ENCODE assay signal across 34 cellular contexts in genomic region chr13:109995578-109995977, GRCh38.
"Had no signal": no experiment of that assay in that cellular context is flagged by ENCODE, and none has a peak within 500 bp of the region (broad histone marks: within the 10 kb centered on the region; RNA-seq: fewer than 3 reads in every experiment).

No MANE protein-coding gene starts in this region.

- DNase-seq: Kasumi-1, MG63, MM.1S, NCI-H1048, NCI-H1092, NCI-H1092 treated with DMSO at 0.1 percent for 48 hours, NCI-H1105, NCI-H1105 treated with DMSO at 0.1 percent for 48 hours, NCI-H1417, NCI-H1417 treated with DMSO at 0.1 percent for 48 hours, NCI-H1436, NCI-H1436 treated with DMSO at 0.1 percent for 48 hours, NCI-H146, NCI-H1694, NCI-H1694 treated with DMSO at 0.1 percent for 48 hours, NCI-H187, NCI-H187 treated with DMSO at 0.1 percent for 48 hours, NCI-H1930, NCI-H2029, NCI-H2029 treated with DMSO at 0.1 percent for 48 hours, NCI-H2081, NCI-H2081 treated with DMSO at 0.1 percent for 48 hours, NCI-H2107, NCI-H2171, NCI-H2171 treated with DMSO at 0.1 percent for 48 hours, NCI-H2227 treated with DMSO at 0.1 percent for 48 hours, NCI-H226, NCI-H345, NCI-H446, NCI-H446 treated with DMSO at 0.1 percent for 48 hours, NCI-H510A, NCI-H510A treated with DMSO at 0.1 percent for 48 hours, NCI-H524, NCI-H524 treated with DMSO at 0.1 percent for 48 hours had no signal

- H3K27me3 ChIP-seq: MG63 had no signal

- H3K9me3 ChIP-seq: MG63 had no signal

- H3K4me3 ChIP-seq: MG63 had no signal

- H3K36me3 ChIP-seq: MG63 had no signal
